ENCODE assay signal across 24 cellular contexts in genomic region chr6:13284646-13285045, GRCh38. TPM values are rescaled to one million over a fixed set of nuclear protein-coding genes. Genes with fewer than 3 reads are reported as not detected.
DNase-seq lines count a peak whose midpoint lies in the region; ATAC-seq and TF ChIP-seq lines count a peak whose summit lies in the region.
"Had no signal": no experiment of that assay in that cellular context is flagged by ENCODE, and none has a peak within 500 bp of the region (broad histone marks: within the 10 kb centered on the region; RNA-seq: fewer than 3 reads in every experiment).

No MANE protein-coding gene starts in this region.

- H4K20me1 ChIP-seq in IMR-90 (ENCODE audit: insufficient read depth, low read length), result no peaks in the 10 kb centered on the region

- H3K27ac Mint-ChIP-seq in CD14-positive monocyte (peak overlapping the region in 2 of 7 donors; percentile 42 to 58), activated B cell treated with CpG ODN at 0.5 μM for 24 hours (peak overlapping the region; percentile 59), naive B cell (peak overlapping the region in 4 of 6 donors; percentile 58 to 92 (median 66))
- H3K27ac Mint-ChIP-seq: HFFc6, T-cell had no signal

- no peak overlapping the region for H3K14ac ChIP-seq in IMR-90 (replicated peaks; ENCODE audit: low read depth, low read length)

- no peak overlapping the region for H3K18ac ChIP-seq in IMR-90 (ENCODE audit: low read depth, low read length)

- H3K56ac ChIP-seq in IMR-90 (ENCODE audit: extremely low read depth, insufficient read depth, low read length), result no peak overlapping the region

- no peak for TF ChIP-seq EP300 in tibial nerve (IDR thresholded peaks at IDR 0.05)

- H3K9me3 Mint-ChIP-seq in CD14-positive monocyte (peaks cover 3 to 17% (median 9%) of the 10 kb centered on the region in 7 donors), activated B cell treated with CpG ODN at 0.5 μM for 24 hours (peaks cover 2% of the 10 kb centered on the region), naive B cell (peaks cover 0 to 12% (median 0%) of the 10 kb centered on the region in 7 donors)

- no peak overlapping the region for H2BK5ac ChIP-seq in IMR-90 (ENCODE audit: low read depth, low read length, poor library complexity, severe bottlenecking)

- dilution Hi-C loops in IMR-90 (cut with HindIII; ENCODE audit: low sequenced_read_pairs, unreplicated experiment), result no loop called here

- H3K27me3 Mint-ChIP-seq in CD14-positive monocyte (ENCODE audit: low read depth in 3 of 3) (peaks cover 0 to 1% (median 0%) of the 10 kb centered on the region in 3 donors), activated B cell treated with CpG ODN at 0.5 μM for 24 hours (no peaks in the 10 kb centered on the region), naive B cell (no peaks in the 10 kb centered on the region)
- H3K27me3 Mint-ChIP-seq: T-cell had no signal

- no peaks in the 10 kb centered on the region for H3K9me1 ChIP-seq in IMR-90 (ENCODE audit: insufficient read depth, low read length)

- H2AFZ ChIP-seq in IMR-90 (replicated peaks; ENCODE audit: low read length, poor library complexity), result peak overlapping the region; percentile 13

- H2BK120ac ChIP-seq in IMR-90 (ENCODE audit: low read depth, low read length), result no peak overlapping the region

- CTCF ChIA-PET in IMR-90 (lab: Yijun Ruan, JAX), result no interaction called here
- CTCF ChIA-PET in activated B cell treated with CpG ODN at 0.5 μM for 24 hours (lab: Charles Lee), result interaction anchor here (0.9 to 2.0 kb wide), 4 partner anchors 10 to 90 kb away, joined by 3 to 12 read pairs (median 4); no protein-coding TSS in a partner anchor

- TF ChIP-seq CTCF in CD14-positive monocyte (IDR thresholded peaks at IDR 0.05) (no peak), IMR-90 (conservative IDR thresholded peaks at IDR 0.05; ENCODE audit: low read depth, low read length) (no peak), activated B cell treated with CpG ODN at 0.5 μM for 24 hours (IDR thresholded peaks at IDR 0.05) (no peak), tibial nerve (IDR thresholded peaks at IDR 0.05) (no peak)

- H4K5ac ChIP-seq in IMR-90 (ENCODE audit: low read depth, low read length), result no peak overlapping the region

- H3K27ac ChIP-seq in IMR-90 (ENCODE audit: insufficient read depth, low read length), result no peak overlapping the region
- H3K27ac ChIP-seq in tibial nerve, result no peak overlapping the region
- H3K27ac ChIP-seq: C4-2B had no signal

- H3K4me3 ChIP-seq in IMR-90 (ENCODE audit: insufficient read depth, low read depth, low read length) (no peak overlapping the region), tibial nerve (no peak overlapping the region)
- H3K4me3 ChIP-seq: HAP-1 had no signal

- TF ChIP-seq RAD21 in IMR-90 (IDR thresholded peaks at IDR 0.05; ENCODE audit: low read length), result no peak

- 79% methylated on average over 5 of the region's 6 CpGs; no CpG with 5 or more reads in 1 of the 2 experiments for WGBS in IMR-90 (ENCODE audit: extremely low coverage in 2 of 2, insufficient read length in 1 of 2), 2 experiments
- WGBS in tibial nerve, 2 donors, result 85 to 94% methylated on average over 6 of the region's 6 CpGs

- no peak overlapping the region for H2AK9ac ChIP-seq in IMR-90 (replicated peaks; ENCODE audit: low read depth, low read length, poor library complexity)

- no peak overlapping the region for H2AK5ac ChIP-seq in IMR-90 (ENCODE audit: low read depth, low read length)

- H4K8ac ChIP-seq in IMR-90 (ENCODE audit: low read depth in 2 of 2, low read length in 2 of 2), result no peak overlapping the region

- no peak overlapping the region for H3K23ac ChIP-seq in IMR-90 (ENCODE audit: low read depth, low read length)

- no TSS peak for BruUV-seq in IMR-90 (replicated peaks; lab: Mats Ljungman, UMichigan)

- H4K91ac ChIP-seq in IMR-90 (ENCODE audit: insufficient read depth, low read depth, low read length), result no peak overlapping the region

- no peaks in the 10 kb centered on the region for H3K79me1 ChIP-seq in IMR-90 (ENCODE audit: low read depth in 1 of 2, low read length in 2 of 2)

- H3K4me3 Mint-ChIP-seq in CD14-positive monocyte (no peak overlapping the region), activated B cell treated with CpG ODN at 0.5 μM for 24 hours (no peak overlapping the region), naive B cell (peak overlapping the region in 3 of 8 donors; percentile 29 to 61 (median 44))
- H3K4me3 Mint-ChIP-seq: HFFc6, T-cell had no signal

- H3K36me3 Mint-ChIP-seq in CD14-positive monocyte (peaks cover 70 to 84% of the 10 kb centered on the region in 2 donors), activated B cell treated with CpG ODN at 0.5 μM for 24 hours (ENCODE audit: low read depth) (peaks cover 93% of the 10 kb centered on the region), naive B cell (peaks cover 29 to 59% of the 10 kb centered on the region in 2 donors)

- H3K36me3 ChIP-seq in IMR-90 (ENCODE audit: control insufficient read depth, insufficient read depth, low read length), result no peaks in the 10 kb centered on the region
- H3K36me3 ChIP-seq in tibial nerve, result peaks cover 0 to 56% (median 0%) of the 10 kb centered on the region in 3 donors
- H3K36me3 ChIP-seq: HAP-1 had no signal

- H2BK20ac ChIP-seq in IMR-90 (ENCODE audit: low read depth, low read length), result no peak overlapping the region

- H3K4me1 ChIP-seq in IMR-90 (ENCODE audit: control insufficient read depth, insufficient read depth, low read length) (no peaks in the 10 kb centered on the region), tibial nerve (peaks cover 0 to 4% (median 0%) of the 10 kb centered on the region in 4 donors)

- H3K9ac ChIP-seq in IMR-90 (ENCODE audit: low read depth, low read length), result no peak overlapping the region

- intact Hi-C loops in CD14-positive monocyte (cut with micrococcal nuclease), result no loop called here
- intact Hi-C loops in IMR-90 (cut with micrococcal nuclease), result no loop called here
- intact Hi-C loops in activated B cell treated with CpG ODN at 0.5 μM for 24 hours (cut with micrococcal nuclease), result no loop called here

- H3K4me1 Mint-ChIP-seq in CD14-positive monocyte, result peaks cover 26% of the 10 kb centered on the region
- peaks cover 78% of the 10 kb centered on the region for H3K4me1 Mint-ChIP-seq in activated B cell treated with CpG ODN at 0.5 μM for 24 hours
- H3K4me1 Mint-ChIP-seq in naive B cell, result peaks cover 44 to 82% (median 68%) of the 10 kb centered on the region in 3 donors

- no peak for TF ChIP-seq POLR2A in IMR-90 (IDR thresholded peaks at IDR 0.05; ENCODE audit: low read depth, low read length)
- TF ChIP-seq POLR2A in tibial nerve (IDR thresholded peaks at IDR 0.05), result no peak

- POLR2A ChIA-PET in IMR-90 (lab: Charles Lee; ENCODE audit: unreplicated experiment), result interaction anchor here (1.3 kb wide), 1 partner anchor 18 kb away, joined by 3 read pairs; no protein-coding TSS in a partner anchor
- POLR2A ChIA-PET in activated B cell treated with CpG ODN at 0.5 μM for 24 hours (lab: Charles Lee), result interaction anchor here (1.9 to 4.7 kb wide), 5 partner anchors 10 to 44 kb away, joined by 5 to 56 read pairs (median 15); partner anchors contain the start of gene TBC1D7

- no peak overlapping the region for H2BK15ac ChIP-seq in IMR-90 (ENCODE audit: low read depth, low read length)

- H3K4me2 ChIP-seq in IMR-90 (ENCODE audit: low read depth, low read length), result no peak overlapping the region

- H3K4ac ChIP-seq in IMR-90 (ENCODE audit: low read depth, low read length), result no peak overlapping the region

- H3K9me3 ChIP-seq in IMR-90 (ENCODE audit: control insufficient read depth, insufficient read depth, low read length) (peaks cover 4% of the 10 kb centered on the region; the same call in 1 of the 2 replicates), tibial nerve (peaks cover 0 to 19% (median 0%) of the 10 kb centered on the region in 4 donors)
- H3K9me3 ChIP-seq: HAP-1 had no signal

- no peaks in the 10 kb centered on the region for H3K27me3 ChIP-seq in IMR-90 (ENCODE audit: control insufficient read depth, insufficient read depth, low read length)
- H3K27me3 ChIP-seq in tibial nerve, result no peaks in the 10 kb centered on the region

- DNase-seq in CD14-positive monocyte (ENCODE audit: low spot score) (peak; percentile 39), IMR-90 (no peak), activated B cell treated with CpG ODN at 0.5 μM for 24 hours (no peak), naive B cell (no peak), tibial nerve (ENCODE audit: low spot score in 2 of 2) (no peak), AG08395 (ENCODE audit: low spot score) (no peak)
- DNase-seq: AML-193, DMS153, GOT3, HFFc6, KBM-7, MV-4-11, NCI-H1105, NCI-H1436 treated with DMSO at 0.1 percent for 48 hours, NCI-H1930, NCI-H446 treated with DMSO at 0.1 percent for 48 hours, NCI-H526, Right ventricle myocardium superior, RPMI8226, T-cell had no signal

- ATAC-seq in IMR-90 (ENCODE audit: low read depth) (no peak), activated B cell treated with CpG ODN at 0.5 μM for 24 hours (ENCODE audit: low read depth) (no peak), naive B cell (ENCODE audit: low read depth in 2 of 2) (no peak), GM19467 (IDR thresholded peaks at IDR 0.05; ENCODE audit: unreplicated experiment) (no peak), HG02870 (IDR thresholded peaks at IDR 0.05; ENCODE audit: unreplicated experiment) (no peak)
- ATAC-seq: T-cell had no signal

- in situ Hi-C loops in IMR-90 (cut with MboI; ENCODE audit: low sequenced_read_pairs), result no loop called here

TF ChIP-seq in IMR-90, 13 proteins besides CTCF, POLR2A, EP300 and RAD21 (continues in another document):
- TF ChIP-seq SMC3 (IDR thresholded peaks at IDR 0.05; ENCODE audit: low read depth, low read length) (no peak), MAFK (IDR thresholded peaks at IDR 0.05; ENCODE audit: low read depth, low read length) (no peak), CEBPB (IDR thresholded peaks at IDR 0.05; ENCODE audit: low read depth, low read length) (no peak), BHLHE40 (IDR thresholded peaks at IDR 0.05; ENCODE audit: low read depth, low read length) (no peak), NFE2L2 (IDR thresholded peaks at IDR 0.05; ENCODE audit: low read depth, low read length) (no peak), USF2 (IDR thresholded peaks at IDR 0.05; ENCODE audit: low read depth, low read length) (no peak)

RNA-seq across cellular contexts. Expression of gene TBC1D7, which starts 43.7 kb away (rescaled TPM):
- polyA plus RNA-seq in CD14-positive monocyte (10 to 100 TPM; 34.3 TPM), IMR-90 (2012; rRNA removed) (17.6 and 22.6 TPM in 2 replicates), naive B cell (ENCODE audit: low read depth in 6 of 6) (10 to 100 TPM; 21.9 to 50.4 (median 26.7) TPM)
- total RNA-seq in IMR-90 (2012; rRNA removed) (14.3 and 16.4 TPM in 2 replicates), activated B cell treated with CpG ODN at 0.5 μM for 24 hours (17.3 and 18.5 TPM in 2 replicates), tibial nerve (10 to 100 TPM in 1 of 4 donors, 1 to 10 TPM in 3; 5.5 to 28.2 (median 7.1) TPM)
- polyA plus RNA-seq in IMR-90 (2012; cell fraction: cytosol; rRNA removed), result 9.8 and 23.1 TPM in 2 replicates
- polyA plus RNA-seq in IMR-90 (2012; cell fraction: nucleus; rRNA removed; ENCODE audit: low replicate concordance), result 3.2 and 15.3 TPM in 2 replicates
